In the genomic region with DNA sequence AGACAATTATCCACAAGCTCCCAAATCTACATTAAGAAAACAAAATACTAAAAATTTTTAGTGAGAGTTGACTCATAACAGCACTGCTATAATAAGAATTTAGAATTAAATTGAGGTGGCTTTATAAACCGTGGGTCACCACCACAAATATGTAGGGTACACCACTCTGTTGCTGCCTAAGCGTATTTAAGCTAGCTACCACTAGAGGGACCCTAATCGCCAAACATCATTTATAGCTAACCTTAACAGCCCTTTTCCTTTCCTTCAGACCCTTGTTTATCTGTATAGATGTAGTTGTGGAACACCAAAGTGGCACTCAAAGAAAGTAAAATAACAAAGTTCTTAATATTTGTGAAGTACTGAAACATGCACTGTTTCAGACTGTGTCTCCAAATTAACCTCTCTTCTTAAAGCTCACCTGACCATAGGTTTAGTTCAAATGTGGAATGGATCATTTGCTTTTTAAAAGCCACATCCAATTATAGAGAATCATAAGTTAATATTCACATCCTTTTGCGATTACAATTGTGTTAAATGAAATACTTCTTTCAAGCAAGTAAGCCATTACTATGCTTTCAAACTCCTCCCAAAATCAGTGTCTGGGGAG, we compare ENCODE assay signal across 8 cellular contexts.
DNase-seq lines count a peak whose midpoint lies in the region; ATAC-seq, FAIRE-seq and TF ChIP-seq lines count a peak whose summit lies in the region.

No MANE protein-coding gene starts in this region.

- CTCF ChIA-PET in HEK293T (lab: Yijun Ruan, JAX): interaction anchor here (0.5 to 2.0 kb wide), 18 partner anchors 9 to 673 kb away, joined by 3 to 7 read pairs (median 3); a partner anchor contains a TSS

- H3K27ac ChIP-seq in MM.1S (ENCODE audit: low read length) (no peak overlapping the region), epithelial cell of prostate (peak overlapping the region; percentile 76)

- H4K20me1 ChIP-seq in MM.1S (ENCODE audit: insufficient read depth, low read length): no peaks in the 10 kb centered on the region

- peak; percentile 51 to 75 for ATAC-seq in naive B cell (ENCODE audit: low read depth in 2 of 2)

- POLR2A ChIA-PET in HEK293T (lab: Yijun Ruan, JAX): interaction anchor here (2.6 kb wide), 1 partner anchor 96 kb away, joined by 15 read pairs; a partner anchor contains a TSS

- no peaks in the 10 kb centered on the region for H3K27me3 ChIP-seq in MM.1S (replicated peaks; ENCODE audit: insufficient read depth, low read length)

- H3F3A ChIP-seq in MM.1S (ENCODE audit: insufficient read depth, low read length): no peaks in the 10 kb centered on the region

- no peak overlapping the region for H2AFZ ChIP-seq in MM.1S (ENCODE audit: low read length)

- H3K9me2 ChIP-seq in MM.1S (replicated peaks; ENCODE audit: insufficient read depth, low read length): no peaks in the 10 kb centered on the region

- no peaks in the 10 kb centered on the region for H3K36me3 Mint-ChIP-seq in naive B cell

- no peak overlapping the region for H3K9ac ChIP-seq in MM.1S (ENCODE audit: low read length)

- no peaks in the 10 kb centered on the region for H3K4me1 Mint-ChIP-seq in naive B cell

- TF ChIP-seq CTCF in GM12865 (IDR thresholded peaks at IDR 0.05; ENCODE audit: insufficient read depth, low read depth, low read length, missing control alignments) (peak; percentile 80), MM.1S (IDR thresholded peaks at IDR 0.05; ENCODE audit: low read length) (peak; percentile 83)

- no peaks in the 10 kb centered on the region for H3K4me1 ChIP-seq in MM.1S (ENCODE audit: low read length)

- no peak overlapping the region for H3K4me2 ChIP-seq in MM.1S (ENCODE audit: low read depth, low read length)

- peak; percentile 77 for DNase-seq in GM12865 (ENCODE audit: low read depth)
- DNase-seq in HEK293T (ENCODE audit: extremely low spot score): peak; percentile 43
- DNase-seq in MM.1S: peak; percentile 66
- peak; percentile 41 to 54 for DNase-seq in SHP77 (lab: John Stamatoyannopoulos, UW)
- DNase-seq in epithelial cell of prostate (ENCODE audit: low read depth, low spot score): no peak
- DNase-seq in naive B cell: peak; percentile 12
- DNase-seq in stimulated activated CD4-positive, alpha-beta T cell treated with anti-CD3 and anti-CD28 coated beads, Interleukin-4, amount 100 ng/mL, for 1 hour: no peak

- H3K9me3 ChIP-seq in MM.1S (replicated peaks; ENCODE audit: insufficient read depth, low read length): no peaks in the 10 kb centered on the region

- peaks cover 4 to 14% (median 11%) of the 10 kb centered on the region in 3 donors for H3K27me3 Mint-ChIP-seq in naive B cell

- no peak overlapping the region for H3K27ac Mint-ChIP-seq in naive B cell

- H3K4me3 ChIP-seq in GM12865 (ENCODE audit: low read depth, low read length) (no peak overlapping the region; the same call in 1 of the 2 replicates), MM.1S (ENCODE audit: low read length) (no peak overlapping the region)

- H3K36me3 ChIP-seq in MM.1S (replicated peaks; ENCODE audit: insufficient read depth, low read length): no peaks in the 10 kb centered on the region

- H3K79me2 ChIP-seq in MM.1S (ENCODE audit: low read length): no peaks in the 10 kb centered on the region

- peak; percentile 89 for FAIRE-seq in A204.1 (lab: Jason Lieb, UNC)

- no peak overlapping the region for H3K4me3 Mint-ChIP-seq in naive B cell

- no peaks in the 10 kb centered on the region for H3K9me3 Mint-ChIP-seq in naive B cell

TF ChIP-seq in HEK293T, 16 proteins besides CTCF, POLR2A, EP300 and RAD21:
- no peak for TF ChIP-seq ZNF384 (IDR thresholded peaks at IDR 0.05)
- TF ChIP-seq NFRKB (IDR thresholded peaks at IDR 0.05): no peak
- no peak for TF ChIP-seq FOXK2 (IDR thresholded peaks at IDR 0.05)
- TF ChIP-seq HDGF (IDR thresholded peaks at IDR 0.05; ENCODE audit: borderline replicate concordance): no peak
- no peak for TF ChIP-seq CTBP1 (IDR thresholded peaks at IDR 0.05; ENCODE audit: borderline replicate concordance)
- TF ChIP-seq ARNT (IDR thresholded peaks at IDR 0.05): no peak
- TF ChIP-seq L3MBTL2 (conservative IDR thresholded peaks at IDR 0.05): no peak
- TF ChIP-seq SP1 (IDR thresholded peaks at IDR 0.05): no peak
- TF ChIP-seq FOXM1 (IDR thresholded peaks at IDR 0.05; ENCODE audit: borderline replicate concordance): no peak
- TF ChIP-seq, protein P1, sequence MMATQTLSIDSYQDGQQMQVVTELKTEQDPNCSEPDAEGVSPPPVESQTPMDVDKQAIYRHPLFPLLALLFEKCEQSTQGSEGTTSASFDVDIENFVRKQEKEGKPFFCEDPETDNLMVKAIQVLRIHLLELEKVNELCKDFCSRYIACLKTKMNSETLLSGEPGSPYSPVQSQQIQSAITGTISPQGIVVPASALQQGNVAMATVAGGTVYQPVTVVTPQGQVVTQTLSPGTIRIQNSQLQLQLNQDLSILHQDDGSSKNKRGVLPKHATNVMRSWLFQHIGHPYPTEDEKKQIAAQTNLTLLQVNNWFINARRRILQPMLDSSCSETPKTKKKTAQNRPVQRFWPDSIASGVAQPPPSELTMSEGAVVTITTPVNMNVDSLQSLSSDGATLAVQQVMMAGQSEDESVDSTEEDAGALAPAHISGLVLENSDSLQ (IDR thresholded peaks at IDR 0.05): no peak
- TF ChIP-seq SUZ12 (IDR thresholded peaks at IDR 0.05): no peak
- no peak for TF ChIP-seq FOXA1 (IDR thresholded peaks at IDR 0.05)
- TF ChIP-seq BHLHE40 (IDR thresholded peaks at IDR 0.05; ENCODE audit: borderline replicate concordance): no peak
- no peak for TF ChIP-seq TARDBP (IDR thresholded peaks at IDR 0.05)
- TF ChIP-seq LEF1 (IDR thresholded peaks at IDR 0.05; ENCODE audit: borderline replicate concordance): no peak
- no peak for TF ChIP-seq ELF4 (IDR thresholded peaks at IDR 0.05)

Comparison
In these comparisons a context has a peak if more than half of its experiments do, and no peak if none do; other contexts are left out.
1. DNase-seq: peak in GM12865 (single experiment), HEK293T (single experiment), MM.1S (single experiment), SHP77 (2 of 2) and naive B cell (single experiment); none in epithelial cell of prostate (single experiment) and stimulated activated CD4-positive, alpha-beta T cell treated with anti-CD3 and anti-CD28 coated beads, Interleukin-4, amount 100 ng/mL, for 1 hour (single experiment).